Comparison of ENCODE assay signal across 1 cellular context in the genomic region with DNA sequence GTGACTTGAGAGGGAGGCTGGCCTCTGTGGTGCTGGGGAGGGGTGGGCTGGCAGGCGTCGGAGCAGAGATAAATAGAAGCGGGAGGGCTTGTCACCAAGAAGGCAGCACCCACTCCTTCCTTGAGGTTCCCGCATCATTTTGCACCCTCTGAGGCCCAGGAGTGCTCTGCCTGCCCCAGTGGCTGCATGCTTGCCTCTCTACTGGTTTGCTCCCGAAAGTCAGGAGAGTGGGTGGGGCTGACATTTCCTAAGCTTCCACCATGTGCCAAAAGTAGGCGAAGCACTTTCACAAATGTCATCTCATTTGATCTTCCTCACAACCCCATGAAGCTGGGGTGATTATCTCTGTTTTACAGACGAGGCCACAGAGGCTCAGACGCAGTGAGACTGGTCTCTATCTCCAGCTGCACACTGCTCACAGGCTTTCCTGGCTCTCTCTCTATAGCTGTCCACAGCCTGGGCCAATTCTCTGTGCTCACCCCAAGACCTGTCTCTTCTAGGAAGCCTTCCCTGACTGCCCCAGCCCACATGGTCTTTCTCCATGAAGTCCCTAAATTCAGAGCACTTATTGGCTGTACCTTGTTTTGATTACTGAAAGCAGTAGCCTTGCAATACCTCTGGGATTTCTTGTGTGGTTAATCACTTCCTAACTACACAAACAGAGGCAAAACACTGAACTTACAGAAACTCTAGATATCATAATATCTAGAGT.
TF ChIP-seq lines count a peak whose summit lies in the region.

No MANE protein-coding gene starts in this region.

TF ChIP-seq in HepG2, 621 proteins besides CTCF, POLR2A, EP300 and RAD21:
- no peak for TF ChIP-seq AHDC1 (CRISPR knock-in tag; IDR thresholded peaks at IDR 0.05; ENCODE audit: borderline replicate concordance)
